15 cellular contexts compared by ENCODE assay signal in genomic region chrX:19440713-19441112, GRCh38.
A peak's percentile ranks its signal among the peaks of the same experiment; 100 is the strongest.
DNase-seq lines count a peak whose midpoint lies in the region; ATAC-seq and TF ChIP-seq lines count a peak whose summit lies in the region.
"Had no signal": no experiment of that assay in that cellular context is flagged by ENCODE, and none has a peak within 500 bp of the region (broad histone marks: within the 10 kb centered on the region; RNA-seq: fewer than 3 reads in every experiment).

No MANE protein-coding gene starts in this region.

- TF ChIP-seq CTCF in AG04449 (IDR thresholded peaks at IDR 0.05; ENCODE audit: insufficient read depth, low read length, missing control alignments) = no peak
- TF ChIP-seq CTCF in HFF-Myc (IDR thresholded peaks at IDR 0.05; ENCODE audit: low read depth, low read length, missing control alignments) = no peak

- POLR2A ChIA-PET in AG04449 (lab: Yijun Ruan, JAX) = no interaction called here

- peak; percentile 0 for DNase-seq in AG04449 (ENCODE audit: low read depth, low spot score)
- DNase-seq in HFF-Myc (ENCODE audit: extremely low read depth, low read depth) = peak; percentile 3
- peak; percentile 27 for DNase-seq in UCSD-AML1 (lab: John Stamatoyannopoulos, UW; ENCODE audit: unreplicated experiment)
- DNase-seq in foreskin melanocyte = peak; percentile 75
- no peak for DNase-seq in mucosa of gallbladder (ENCODE audit: low spot score)
- no peak for DNase-seq in HPDE6-E6E7 (ENCODE audit: extremely low spot score)
- DNase-seq in NCI-H146 treated with DMSO at 0.1 percent for 48 hours (lab: John Stamatoyannopoulos, UW; ENCODE audit: unreplicated experiment) = no peak
- DNase-seq: DMS79, NCI-H2081 treated with DMSO at 0.1 percent for 48 hours, NCI-H82, pancreas, trophoblast cell had no signal

- CTCF ChIA-PET in AG04449 (lab: Yijun Ruan, JAX) = no interaction called here

- H3K4me3 ChIP-seq in AG04449 (ENCODE audit: low read depth, low read length) (no peak overlapping the region), HFF-Myc (replicated peaks; ENCODE audit: low read depth, low read length) (no peak overlapping the region)
- H3K4me3 ChIP-seq: coronary artery, pancreas had no signal

- ATAC-seq in GM21576 (IDR thresholded peaks at IDR 0.05; ENCODE audit: unreplicated experiment) = no peak
- ATAC-seq: activated naive CD4-positive, alpha-beta T cell treated with anti-CD3 and anti-CD28 coated beads, Interleukin-2, amount 50 U/mL, for 72 hours; pancreas had no signal

Comparison
In these comparisons a context has a peak if more than half of its experiments do, and no peak if none do; other contexts are left out.
1. DNase-seq: peak in AG04449 (single experiment), HFF-Myc (single experiment), UCSD-AML1 (single experiment) and foreskin melanocyte (single experiment); none in mucosa of gallbladder (single experiment), HPDE6-E6E7 (single experiment) and NCI-H146 treated with DMSO at 0.1 percent for 48 hours (single experiment).